ENCODE assay signal across 19 cellular contexts in genomic region chr2:225820828-225821227, GRCh38.
"Had no signal": no experiment of that assay in that cellular context is flagged by ENCODE, and none has a peak within 500 bp of the region (broad histone marks: within the 10 kb centered on the region; RNA-seq: fewer than 3 reads in every experiment).

No MANE protein-coding gene starts in this region.

- H3K27ac ChIP-seq: esophagus squamous epithelium, neural progenitor cell, prostate gland, right atrium auricular region, upper lobe of left lung had no signal

- H3K4me3 ChIP-seq: esophagus squamous epithelium, lung, neural progenitor cell, prostate gland, right atrium auricular region, upper lobe of left lung had no signal

- H3K4me2 ChIP-seq: neural progenitor cell had no signal

- H3K4me1 ChIP-seq: esophagus squamous epithelium, neural progenitor cell, prostate gland, right atrium auricular region, upper lobe of left lung had no signal

- H3K27me3 ChIP-seq: esophagus squamous epithelium, neural progenitor cell, right atrium auricular region, upper lobe of left lung had no signal

- H2AFZ ChIP-seq: neural progenitor cell had no signal

- ATAC-seq: effector memory CD8-positive, alpha-beta T cell; left lobe of liver; naive thymus-derived CD4-positive, alpha-beta T cell; sciatic nerve; stimulated activated naive B cell treated with anti-CD40 and anti-IgM and Interleukin-4, amounts not matched to agents 10 μg/mL and 1 μg/mL and 100 μg/mL, for 72 hours had no signal

- H3K36me3 ChIP-seq: esophagus squamous epithelium, neural progenitor cell, prostate gland, right atrium auricular region, upper lobe of left lung had no signal

- DNase-seq: cerebellar nuclear complex; cortex of kidney; effector memory CD8-positive, alpha-beta T cell; erythroblast; esophagus squamous epithelium; head of caudate nucleus; kidney; naive thymus-derived CD4-positive, alpha-beta T cell; small intestine; stimulated activated CD4-positive, alpha-beta T cell treated with anti-CD3 and anti-CD28 coated beads, Interleukin-15, amount 100 ng/mL, for 24 hours; stimulated activated CD4-positive, alpha-beta T cell treated with anti-CD3 and anti-CD28 coated beads, Interleukin-2, amount 100 ng/mL, for 48 hours; stimulated activated naive B cell treated with anti-CD40 and anti-IgM and Interleukin-4, amounts not matched to agents 10 μg/mL and 1 μg/mL and 100 μg/mL, for 72 hours; upper lobe of left lung had no signal

- H3K9ac ChIP-seq: neural progenitor cell had no signal

- H3K9me3 ChIP-seq: esophagus squamous epithelium, prostate gland, right atrium auricular region, upper lobe of left lung had no signal
